23 cellular contexts compared by ENCODE assay signal in the genomic region with DNA sequence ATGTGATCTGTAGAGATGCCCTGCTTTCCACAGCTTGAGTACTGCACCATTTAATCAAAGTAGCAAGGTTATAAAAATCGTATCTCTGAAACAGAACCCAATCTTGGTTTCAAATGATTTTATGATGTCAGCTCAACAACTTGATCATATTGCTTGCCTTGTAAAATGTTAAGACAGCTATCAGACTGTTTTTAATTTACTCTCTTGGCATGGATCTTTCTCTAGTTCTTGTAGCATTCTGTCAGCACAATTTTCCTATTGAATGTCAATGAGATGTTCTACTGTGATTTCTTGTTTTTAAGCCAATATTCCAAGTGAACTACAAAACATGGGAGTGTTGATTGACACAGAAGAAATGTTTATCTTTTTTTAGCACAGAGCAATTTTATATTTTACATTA.
DNase-seq lines count a peak whose midpoint lies in the region; ATAC-seq and TF ChIP-seq lines count a peak whose summit lies in the region.
"Had no signal": no experiment of that assay in that cellular context is flagged by ENCODE, and none has a peak within 500 bp of the region (broad histone marks: within the 10 kb centered on the region; RNA-seq: fewer than 3 reads in every experiment).

No MANE protein-coding gene starts in this region.

- H3K9me3 ChIP-seq in neural cell (ENCODE audit: low read length) (no peaks in the 10 kb centered on the region), endodermal cell (ENCODE audit: control insufficient read depth, low read length) (peaks cover 23% of the 10 kb centered on the region)
- H3K9me3 ChIP-seq: BE2C had no signal

- H3K4me2 ChIP-seq in neural cell (ENCODE audit: low read length) = no peak overlapping the region
- H3K4me2 ChIP-seq: BLaER1 had no signal

- DNase-seq in NCI-H446 (lab: John Stamatoyannopoulos, UW) = peak; percentile 66 to 81
- DNase-seq in NCI-H446 treated with DMSO at 0.1 percent for 48 hours (lab: John Stamatoyannopoulos, UW) = peak; percentile 95
- no peak for DNase-seq in endodermal cell
- DNase-seq: 8988T; ACHN; BE2C; C1 segment of cervical spinal cord; CD4-positive, alpha-beta memory T cell; CD4-positive, CD25-positive, alpha-beta regulatory T cell; CD8-positive, alpha-beta memory T cell; COR-L47; DMS 273 treated with DMSO at 0.1 percent for 48 hours; DMS153; DMS53; DMS79; DND-41; EL; GDM1 had no signal

- H3K27me3 Mint-ChIP-seq in endodermal cell (ENCODE audit: insufficient read depth) = no peaks in the 10 kb centered on the region
- H3K27me3 Mint-ChIP-seq: CD4-positive, alpha-beta memory T cell; CD4-positive, CD25-positive, alpha-beta regulatory T cell had no signal

- TF ChIP-seq RAD21 in neural cell (conservative IDR thresholded peaks at IDR 0.05) = no peak

- TF ChIP-seq CTCF in neural cell (IDR thresholded peaks at IDR 0.05; ENCODE audit: poor library complexity, severe bottlenecking) (no peak), endodermal cell (conservative IDR thresholded peaks at IDR 0.05) (no peak)

- peaks cover 5% of the 10 kb centered on the region for H3K36me3 Mint-ChIP-seq in endodermal cell (ENCODE audit: low read depth)
- H3K36me3 Mint-ChIP-seq: CD14-positive monocyte; CD4-positive, alpha-beta memory T cell; CD4-positive, CD25-positive, alpha-beta regulatory T cell; CD8-positive, alpha-beta memory T cell had no signal

- peak; percentile 74 for TF ChIP-seq EP300 in neural cell (conservative IDR thresholded peaks at IDR 0.05; ENCODE audit: poor library complexity, severe bottlenecking)

- H3K9me2 ChIP-seq in neural cell (ENCODE audit: insufficient read depth, low read length) = no peaks in the 10 kb centered on the region

- H2AFZ ChIP-seq in neural cell (ENCODE audit: low read depth, low read length) = no peak overlapping the region

- no peak overlapping the region for H3K4me3 ChIP-seq in neural cell (ENCODE audit: low read length)
- H3K4me3 ChIP-seq in endodermal cell (ENCODE audit: low read length) = no peak overlapping the region
- H3K4me3 ChIP-seq: BLaER1, GM12878 had no signal

- H3K4me1 ChIP-seq in endodermal cell (ENCODE audit: control insufficient read depth, insufficient read depth, low read length) = peaks cover 3% of the 10 kb centered on the region

- ATAC-seq in HG03571 (IDR thresholded peaks at IDR 0.05; ENCODE audit: unreplicated experiment) = no peak
- ATAC-seq: GM12878 had no signal

- H3K4me1 Mint-ChIP-seq in endodermal cell = no peaks in the 10 kb centered on the region
- H3K4me1 Mint-ChIP-seq: CD14-positive monocyte; CD4-positive, alpha-beta memory T cell; CD4-positive, CD25-positive, alpha-beta regulatory T cell; CD8-positive, alpha-beta memory T cell had no signal

- H3K36me3 ChIP-seq in neural cell (ENCODE audit: insufficient read depth, low read length) = no peaks in the 10 kb centered on the region
- H3K36me3 ChIP-seq in endodermal cell (ENCODE audit: control insufficient read depth, insufficient read depth, low read length) = no peaks in the 10 kb centered on the region
- H3K36me3 ChIP-seq: BE2C, BLaER1 had no signal

- H3K27ac ChIP-seq in neural cell (ENCODE audit: low read length) = no peak overlapping the region
- H3K27ac ChIP-seq in endodermal cell (ENCODE audit: low read depth, low read length) = no peak overlapping the region
- H3K27ac ChIP-seq: BLaER1 had no signal

- no peak overlapping the region for H3K9ac ChIP-seq in neural cell (ENCODE audit: low read length)
- no peak overlapping the region for H3K9ac ChIP-seq in endodermal cell (ENCODE audit: extremely low read depth, low read length, poor library complexity, severe bottlenecking)
- H3K9ac ChIP-seq: BLaER1 had no signal

- no peaks in the 10 kb centered on the region for H3F3A ChIP-seq in neural cell (ENCODE audit: insufficient read depth, low read length, poor library complexity, severe bottlenecking)

- no peak overlapping the region for H3K4me3 Mint-ChIP-seq in endodermal cell
- H3K4me3 Mint-ChIP-seq: CD14-positive monocyte; CD4-positive, alpha-beta memory T cell; CD4-positive, CD25-positive, alpha-beta regulatory T cell; CD8-positive, alpha-beta memory T cell had no signal

- H4K20me1 ChIP-seq in neural cell (ENCODE audit: insufficient read depth) = no peaks in the 10 kb centered on the region
- H4K20me1 ChIP-seq: BLaER1 had no signal

- H3K9me3 Mint-ChIP-seq in endodermal cell = peaks cover 27% of the 10 kb centered on the region

- H3K27me3 ChIP-seq in neural cell (ENCODE audit: insufficient read depth, low read depth, low read length) (no peaks in the 10 kb centered on the region), endodermal cell (ENCODE audit: control insufficient read depth, insufficient read depth, low read length, poor library complexity, severe bottlenecking) (no peaks in the 10 kb centered on the region)
- H3K27me3 ChIP-seq: BE2C, BLaER1 had no signal

- H3K79me2 ChIP-seq in neural cell (replicated peaks; ENCODE audit: insufficient read depth, low read length) = no peaks in the 10 kb centered on the region

- 88 to 90% methylated on average over 1 of the region's 1 CpG for WGBS in endodermal cell (ENCODE audit: insufficient coverage in 1 of 2, insufficient read length in 1 of 2), 2 experiments

- H3K27ac Mint-ChIP-seq in endodermal cell = no peak overlapping the region
- H3K27ac Mint-ChIP-seq: CD14-positive monocyte; CD4-positive, alpha-beta memory T cell; CD4-positive, CD25-positive, alpha-beta regulatory T cell; CD8-positive, alpha-beta memory T cell had no signal

TF ChIP-seq in neural cell, 6 proteins besides CTCF, POLR2A, EP300 and RAD21:
- TF ChIP-seq TAF1 (IDR thresholded peaks at IDR 0.05; ENCODE audit: low read depth) (no peak), MXI1 (conservative IDR thresholded peaks at IDR 0.05; ENCODE audit: poor library complexity, severe bottlenecking) (no peak), SMC3 (conservative IDR thresholded peaks at IDR 0.05; ENCODE audit: poor library complexity) (no peak), EZH2 (IDR thresholded peaks at IDR 0.05; ENCODE audit: borderline replicate concordance, insufficient read depth, low read length, poor library complexity, severe bottlenecking) (no peak), POLR2AphosphoS5 (IDR thresholded peaks at IDR 0.05) (peak; percentile 54)
TF ChIP-seq in neural cell: peak in this region for 1.
